In the genomic region with DNA sequence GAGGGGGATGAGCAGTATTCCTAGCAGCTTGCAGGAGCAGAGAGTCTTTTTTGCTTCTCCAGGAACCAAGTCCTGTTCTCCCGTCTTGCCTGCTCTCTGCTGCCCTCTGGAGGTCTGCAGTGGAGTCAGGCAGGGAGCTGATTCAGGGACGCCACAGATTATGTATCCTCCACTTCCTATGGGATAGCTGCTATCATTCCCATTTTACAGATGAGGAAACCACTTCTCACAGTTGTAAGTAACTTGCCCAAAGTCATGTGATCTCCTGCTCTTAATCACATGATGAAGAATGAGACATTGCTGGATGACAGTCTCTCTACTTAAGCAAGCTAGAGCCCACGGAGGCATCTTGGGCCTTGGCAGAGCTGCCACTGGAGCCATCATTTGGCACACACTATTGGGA, we compare ENCODE assay signal across 8 cellular contexts. TPM values are rescaled to one million over a fixed set of nuclear protein-coding genes. Genes with fewer than 3 reads are reported as not detected.
DNase-seq lines count a peak whose midpoint lies in the region; ATAC-seq and TF ChIP-seq lines count a peak whose summit lies in the region.

No MANE protein-coding gene starts in this region.

- H3K36me3 ChIP-seq in colonic mucosa (no peaks in the 10 kb centered on the region), liver (ENCODE audit: control insufficient read depth in 4 of 4, insufficient read depth in 3 of 4, low read depth in 1 of 4, low read length in 3 of 4) (no peaks in the 10 kb centered on the region)

- intact Hi-C loops in activated CD4-positive, alpha-beta T cell treated with anti-CD3 and anti-CD28 coated beads, Interleukin-2, amount 10 ng/mL, durations not matched to agents 24 days and 14 days (cut with micrococcal nuclease) = loop anchor here (1.0 to 5.0 kb wide), 3 partner anchors 57 to 85 kb away; no protein-coding TSS in a partner anchor
- intact Hi-C loops in colonic mucosa (cut with DNase I) = loop anchor here (5.0 to 10.0 kb wide), 3 partner anchors 62 to 510 kb away; a partner anchor contains a TSS

- no peak overlapping the region for H3K27ac ChIP-seq in colonic mucosa
- no peak overlapping the region for H3K27ac ChIP-seq in liver (ENCODE audit: low read depth in 1 of 2, low read length in 2 of 2)

- H3K4me3 Mint-ChIP-seq in activated CD4-positive, alpha-beta T cell treated with anti-CD3 and anti-CD28 coated beads, Interleukin-2, amount 10 ng/mL, durations not matched to agents 24 days and 14 days = no peak overlapping the region

- H3K4me1 ChIP-seq in colonic mucosa (no peaks in the 10 kb centered on the region), liver (ENCODE audit: control insufficient read depth in 4 of 4, insufficient read depth in 4 of 4, low read length in 3 of 4) (peaks cover 0 to 10% (median 6%) of the 10 kb centered on the region in 4 donors)

- TF ChIP-seq CTCF in colonic mucosa (IDR thresholded peaks at IDR 0.05) = peak; percentile 96
- peak; percentile 87 for TF ChIP-seq CTCF in liver (IDR thresholded peaks at IDR 0.05; ENCODE audit: low read depth, low read length, missing input control)

- no peaks in the 10 kb centered on the region for H3K36me3 Mint-ChIP-seq in activated CD4-positive, alpha-beta T cell treated with anti-CD3 and anti-CD28 coated beads, Interleukin-2, amount 10 ng/mL, durations not matched to agents 24 days and 14 days (ENCODE audit: low read depth)

- H3K9me3 ChIP-seq in colonic mucosa (no peaks in the 10 kb centered on the region), liver (ENCODE audit: control insufficient read depth in 4 of 4, low read length in 3 of 4) (no peaks in the 10 kb centered on the region)

- no peak overlapping the region for H3K4me3 ChIP-seq in colonic mucosa
- no peak overlapping the region for H3K4me3 ChIP-seq in liver (ENCODE audit: low read depth in 1 of 3, low read length in 3 of 3)

- DNase-seq in AML-193 (lab: John Stamatoyannopoulos, UW) (peak; percentile 37 to 54), NCI-H446 (lab: John Stamatoyannopoulos, UW) (peak; percentile 41 to 73), colonic mucosa (peak; percentile 84)
- peak; percentile 93 for DNase-seq in activated CD4-positive, alpha-beta T cell treated with anti-CD3 and anti-CD28 coated beads, Interleukin-2, amount 10 ng/mL, durations not matched to agents 24 days and 14 days
- DNase-seq in stimulated activated CD4-positive, alpha-beta T cell treated with anti-CD3 and anti-CD28 coated beads, TNF-alpha, amount 100 ng/mL, for 1 hour (ENCODE audit: low read depth in 3 of 3, low spot score in 1 of 3) = peak; percentile 38 to 66 (median 50)

- ATAC-seq in GM21723 (IDR thresholded peaks at IDR 0.05; ENCODE audit: unreplicated experiment) = peak; percentile 63
- ATAC-seq in GM19324 (IDR thresholded peaks at IDR 0.05; ENCODE audit: low FRiP score, unreplicated experiment) = no peak

- TF ChIP-seq RAD21 in liver (IDR thresholded peaks at IDR 0.05) = peak; percentile 86 to 90

- no peaks in the 10 kb centered on the region for H3K27me3 Mint-ChIP-seq in activated CD4-positive, alpha-beta T cell treated with anti-CD3 and anti-CD28 coated beads, Interleukin-2, amount 10 ng/mL, durations not matched to agents 24 days and 14 days

- WGBS in liver = 37% methylated on average over 3 of the region's 3 CpGs

- no peak overlapping the region for H3K9ac ChIP-seq in colonic mucosa (ENCODE audit: low read depth in 2 of 2, low read length in 2 of 2)
- no peak overlapping the region for H3K9ac ChIP-seq in liver (ENCODE audit: low read depth in 1 of 2, low read length in 2 of 2)

- no peaks in the 10 kb centered on the region for H3K9me3 Mint-ChIP-seq in activated CD4-positive, alpha-beta T cell treated with anti-CD3 and anti-CD28 coated beads, Interleukin-2, amount 10 ng/mL, durations not matched to agents 24 days and 14 days

- no peak overlapping the region for H3K27ac Mint-ChIP-seq in activated CD4-positive, alpha-beta T cell treated with anti-CD3 and anti-CD28 coated beads, Interleukin-2, amount 10 ng/mL, durations not matched to agents 24 days and 14 days

- H3K27me3 ChIP-seq in colonic mucosa = no peaks in the 10 kb centered on the region
- no peaks in the 10 kb centered on the region for H3K27me3 ChIP-seq in liver (ENCODE audit: control insufficient read depth in 4 of 4, insufficient read depth in 4 of 4, low read length in 3 of 4)

- no peaks in the 10 kb centered on the region for H3K4me1 Mint-ChIP-seq in activated CD4-positive, alpha-beta T cell treated with anti-CD3 and anti-CD28 coated beads, Interleukin-2, amount 10 ng/mL, durations not matched to agents 24 days and 14 days

TF ChIP-seq in liver, 16 proteins besides CTCF, POLR2A, EP300 and RAD21:
- TF ChIP-seq TAF1 (conservative IDR thresholded peaks at IDR 0.05) (no peak), RXRA (IDR thresholded peaks at IDR 0.05) (no peak), EGR1 (IDR thresholded peaks at IDR 0.05; ENCODE audit: low read depth in 2 of 2) (no peak), GABPA (IDR thresholded peaks at IDR 0.05 in 1 of 2, conservative IDR thresholded peaks at IDR 0.05 in 1 of 2) (no peak), YY1 (IDR thresholded peaks at IDR 0.05) (no peak), JUND (IDR thresholded peaks at IDR 0.05) (no peak)

RNA-seq across cellular contexts. Expression of a gene that starts 8.3 kb away (rescaled TPM):
- 0.93 and 1.4 TPM in 2 replicates for total RNA-seq in activated CD4-positive, alpha-beta T cell treated with anti-CD3 and anti-CD28 coated beads, Interleukin-2, amount 10 ng/mL, durations not matched to agents 24 days and 14 days
- total RNA-seq in colonic mucosa (1 to 10 TPM in 1 of 2 donors, under 1 TPM in 1; 0.45 to 2.8 TPM), liver (under 1 TPM; 0.42 to 0.50 TPM)
- polyA plus RNA-seq in liver = under 1 TPM; 0.12 to 0.15 TPM

RNA-seq across cellular contexts. Expression of a gene that starts 45.2 kb away (rescaled TPM):
- 87.1 and 87.2 TPM in 2 replicates for total RNA-seq in activated CD4-positive, alpha-beta T cell treated with anti-CD3 and anti-CD28 coated beads, Interleukin-2, amount 10 ng/mL, durations not matched to agents 24 days and 14 days
- 100 to 1,000 TPM; 111 to 114 TPM for total RNA-seq in colonic mucosa
- total RNA-seq in liver = 10 to 100 TPM; 34.8 to 40.9 TPM
- polyA plus RNA-seq in liver = 10 to 100 TPM; 29.7 to 32.1 TPM
